In the genomic region with DNA sequence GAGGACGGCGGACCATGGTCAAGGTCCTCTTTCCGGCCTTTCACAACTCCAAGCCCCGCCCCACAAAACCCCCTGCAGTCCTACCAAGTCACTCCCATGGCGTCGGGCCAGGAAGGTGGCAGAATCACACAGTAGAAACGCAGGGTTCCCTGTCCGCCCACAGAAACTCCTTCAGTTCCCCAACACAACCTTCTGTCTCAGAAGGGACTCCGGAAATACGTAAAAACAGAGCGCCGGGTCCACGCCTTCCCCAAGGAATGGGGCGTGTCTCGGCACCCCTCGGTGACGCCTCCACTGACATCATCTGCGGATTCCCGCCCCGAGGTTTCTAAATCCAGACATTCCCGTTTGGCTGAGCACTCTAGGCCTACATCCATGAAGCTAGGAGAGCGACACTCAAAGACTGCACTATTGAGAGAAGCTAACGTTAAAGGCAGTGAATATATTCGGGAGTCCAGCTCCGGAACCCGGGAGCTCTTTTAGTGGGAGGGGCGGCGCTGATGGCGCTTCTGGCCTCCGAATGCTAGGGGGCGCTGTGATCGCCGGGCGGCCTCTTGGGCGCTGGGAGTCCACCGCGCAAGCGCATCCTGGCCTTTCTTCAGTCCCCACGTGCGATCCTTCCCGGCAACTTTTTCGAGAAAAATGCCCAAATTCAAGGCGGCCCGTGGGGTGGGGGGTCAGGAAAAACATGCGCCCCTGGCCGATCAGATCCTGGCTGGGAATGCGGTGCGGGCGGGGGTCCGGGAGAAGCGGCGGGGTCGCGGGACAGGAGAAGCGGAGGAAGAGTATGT, we compare ENCODE assay signal across 1 cellular context.
TF ChIP-seq lines count a peak whose summit lies in the region.

A gene with protein sequence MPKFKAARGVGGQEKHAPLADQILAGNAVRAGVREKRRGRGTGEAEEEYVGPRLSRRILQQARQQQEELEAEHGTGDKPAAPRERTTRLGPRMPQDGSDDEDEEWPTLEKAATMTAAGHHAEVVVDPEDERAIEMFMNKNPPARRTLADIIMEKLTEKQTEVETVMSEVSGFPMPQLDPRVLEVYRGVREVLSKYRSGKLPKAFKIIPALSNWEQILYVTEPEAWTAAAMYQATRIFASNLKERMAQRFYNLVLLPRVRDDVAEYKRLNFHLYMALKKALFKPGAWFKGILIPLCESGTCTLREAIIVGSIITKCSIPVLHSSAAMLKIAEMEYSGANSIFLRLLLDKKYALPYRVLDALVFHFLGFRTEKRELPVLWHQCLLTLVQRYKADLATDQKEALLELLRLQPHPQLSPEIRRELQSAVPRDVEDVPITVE (plus strand): TSS at position 579 of the 791 bp plus-strand sequence. CDS start 64 bp downstream, at position 643.
A gene with protein sequence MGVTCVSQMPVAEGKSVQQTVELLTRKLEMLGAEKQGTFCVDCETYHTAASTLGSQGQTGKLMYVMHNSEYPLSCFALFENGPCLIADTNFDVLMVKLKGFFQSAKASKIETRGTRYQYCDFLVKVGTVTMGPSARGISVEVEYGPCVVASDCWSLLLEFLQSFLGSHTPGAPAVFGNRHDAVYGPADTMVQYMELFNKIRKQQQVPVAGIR (minus strand): TSS at position 219 of the 791 bp plus-strand sequence. CDS start 121 bp downstream, at position 98.

TF ChIP-seq in GM12878, 131 proteins besides CTCF, POLR2A, EP300 and RAD21 (continued from another document and continues in another):
- TF ChIP-seq, protein P1, sequence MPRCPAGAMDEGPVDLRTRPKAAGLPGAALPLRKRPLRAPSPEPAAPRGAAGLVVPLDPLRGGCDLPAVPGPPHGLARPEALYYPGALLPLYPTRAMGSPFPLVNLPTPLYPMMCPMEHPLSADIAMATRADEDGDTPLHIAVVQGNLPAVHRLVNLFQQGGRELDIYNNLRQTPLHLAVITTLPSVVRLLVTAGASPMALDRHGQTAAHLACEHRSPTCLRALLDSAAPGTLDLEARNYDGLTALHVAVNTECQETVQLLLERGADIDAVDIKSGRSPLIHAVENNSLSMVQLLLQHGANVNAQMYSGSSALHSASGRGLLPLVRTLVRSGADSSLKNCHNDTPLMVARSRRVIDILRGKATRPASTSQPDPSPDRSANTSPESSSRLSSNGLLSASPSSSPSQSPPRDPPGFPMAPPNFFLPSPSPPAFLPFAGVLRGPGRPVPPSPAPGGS (IDR thresholded peaks at IDR 0.05; ENCODE audit: borderline replicate concordance, insufficient read depth, low read depth, low read length, poor library complexity, severe bottlenecking), result peak; percentile 37
- no peak for TF ChIP-seq SUZ12 (IDR thresholded peaks at IDR 0.05; ENCODE audit: unreplicated experiment)
- peak; percentile 91 for TF ChIP-seq SMAD1 (IDR thresholded peaks at IDR 0.05; ENCODE audit: low read depth, partially characterized antibody)
- TF ChIP-seq ESRRA (IDR thresholded peaks at IDR 0.05; ENCODE audit: low read length), result peak; percentile 78; the same call in 1 of the 2 replicates
- no peak for TF ChIP-seq ZNF622 (IDR thresholded peaks at IDR 0.05)
- peak; percentile 98 for TF ChIP-seq ATF7 (IDR thresholded peaks at IDR 0.05; ENCODE audit: low read depth)
- TF ChIP-seq, protein P2, sequence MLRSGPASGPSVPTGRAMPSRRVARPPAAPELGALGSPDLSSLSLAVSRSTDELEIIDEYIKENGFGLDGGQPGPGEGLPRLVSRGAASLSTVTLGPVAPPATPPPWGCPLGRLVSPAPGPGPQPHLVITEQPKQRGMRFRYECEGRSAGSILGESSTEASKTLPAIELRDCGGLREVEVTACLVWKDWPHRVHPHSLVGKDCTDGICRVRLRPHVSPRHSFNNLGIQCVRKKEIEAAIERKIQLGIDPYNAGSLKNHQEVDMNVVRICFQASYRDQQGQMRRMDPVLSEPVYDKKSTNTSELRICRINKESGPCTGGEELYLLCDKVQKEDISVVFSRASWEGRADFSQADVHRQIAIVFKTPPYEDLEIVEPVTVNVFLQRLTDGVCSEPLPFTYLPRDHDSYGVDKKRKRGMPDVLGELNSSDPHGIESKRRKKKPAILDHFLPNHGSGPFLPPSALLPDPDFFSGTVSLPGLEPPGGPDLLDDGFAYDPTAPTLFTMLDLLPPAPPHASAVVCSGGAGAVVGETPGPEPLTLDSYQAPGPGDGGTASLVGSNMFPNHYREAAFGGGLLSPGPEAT (IDR thresholded peaks at IDR 0.05; ENCODE audit: low read depth), result peak; percentile 91
- peak; percentile 74 for TF ChIP-seq CBFB (IDR thresholded peaks at IDR 0.05; ENCODE audit: low read depth)
- TF ChIP-seq, protein P3, sequence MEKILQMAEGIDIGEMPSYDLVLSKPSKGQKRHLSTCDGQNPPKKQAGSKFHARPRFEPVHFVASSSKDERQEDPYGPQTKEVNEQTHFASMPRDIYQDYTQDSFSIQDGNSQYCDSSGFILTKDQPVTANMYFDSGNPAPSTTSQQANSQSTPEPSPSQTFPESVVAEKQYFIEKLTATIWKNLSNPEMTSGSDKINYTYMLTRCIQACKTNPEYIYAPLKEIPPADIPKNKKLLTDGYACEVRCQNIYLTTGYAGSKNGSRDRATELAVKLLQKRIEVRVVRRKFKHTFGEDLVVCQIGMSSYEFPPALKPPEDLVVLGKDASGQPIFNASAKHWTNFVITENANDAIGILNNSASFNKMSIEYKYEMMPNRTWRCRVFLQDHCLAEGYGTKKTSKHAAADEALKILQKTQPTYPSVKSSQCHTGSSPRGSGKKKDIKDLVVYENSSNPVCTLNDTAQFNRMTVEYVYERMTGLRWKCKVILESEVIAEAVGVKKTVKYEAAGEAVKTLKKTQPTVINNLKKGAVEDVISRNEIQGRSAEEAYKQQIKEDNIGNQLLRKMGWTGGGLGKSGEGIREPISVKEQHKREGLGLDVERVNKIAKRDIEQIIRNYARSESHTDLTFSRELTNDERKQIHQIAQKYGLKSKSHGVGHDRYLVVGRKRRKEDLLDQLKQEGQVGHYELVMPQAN (conservative IDR thresholded peaks at IDR 0.05), result peak; percentile 96
- TF ChIP-seq SREBF2 (IDR thresholded peaks at IDR 0.05; ENCODE audit: low read length), result no peak
- no peak for TF ChIP-seq KDM1A (IDR thresholded peaks at IDR 0.05; ENCODE audit: borderline replicate concordance)
- peak; percentile 25; the same call in 1 of the 2 replicates for TF ChIP-seq SMARCA5 (IDR thresholded peaks at IDR 0.05)
- TF ChIP-seq CEBPB (IDR thresholded peaks at IDR 0.05; ENCODE audit: borderline replicate concordance in 1 of 2, low read depth in 2 of 2, low read length in 2 of 2), result no peak
- no peak for TF ChIP-seq RCOR1 (conservative IDR thresholded peaks at IDR 0.05; ENCODE audit: low read depth, low read length)
- TF ChIP-seq RUNX3 (IDR thresholded peaks at IDR 0.05; ENCODE audit: low read length), result peak; percentile 84
- TF ChIP-seq, protein P4, sequence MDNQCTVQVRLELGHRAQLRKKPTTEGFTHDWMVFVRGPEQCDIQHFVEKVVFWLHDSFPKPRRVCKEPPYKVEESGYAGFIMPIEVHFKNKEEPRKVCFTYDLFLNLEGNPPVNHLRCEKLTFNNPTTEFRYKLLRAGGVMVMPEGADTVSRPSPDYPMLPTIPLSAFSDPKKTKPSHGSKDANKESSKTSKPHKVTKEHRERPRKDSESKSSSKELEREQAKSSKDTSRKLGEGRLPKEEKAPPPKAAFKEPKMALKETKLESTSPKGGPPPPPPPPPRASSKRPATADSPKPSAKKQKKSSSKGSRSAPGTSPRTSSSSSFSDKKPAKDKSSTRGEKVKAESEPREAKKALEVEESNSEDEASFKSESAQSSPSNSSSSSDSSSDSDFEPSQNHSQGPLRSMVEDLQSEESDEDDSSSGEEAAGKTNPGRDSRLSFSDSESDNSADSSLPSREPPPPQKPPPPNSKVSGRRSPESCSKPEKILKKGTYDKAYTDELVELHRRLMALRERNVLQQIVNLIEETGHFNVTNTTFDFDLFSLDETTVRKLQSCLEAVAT (IDR thresholded peaks at IDR 0.05), result peak; percentile 56
- TF ChIP-seq, protein P5, sequence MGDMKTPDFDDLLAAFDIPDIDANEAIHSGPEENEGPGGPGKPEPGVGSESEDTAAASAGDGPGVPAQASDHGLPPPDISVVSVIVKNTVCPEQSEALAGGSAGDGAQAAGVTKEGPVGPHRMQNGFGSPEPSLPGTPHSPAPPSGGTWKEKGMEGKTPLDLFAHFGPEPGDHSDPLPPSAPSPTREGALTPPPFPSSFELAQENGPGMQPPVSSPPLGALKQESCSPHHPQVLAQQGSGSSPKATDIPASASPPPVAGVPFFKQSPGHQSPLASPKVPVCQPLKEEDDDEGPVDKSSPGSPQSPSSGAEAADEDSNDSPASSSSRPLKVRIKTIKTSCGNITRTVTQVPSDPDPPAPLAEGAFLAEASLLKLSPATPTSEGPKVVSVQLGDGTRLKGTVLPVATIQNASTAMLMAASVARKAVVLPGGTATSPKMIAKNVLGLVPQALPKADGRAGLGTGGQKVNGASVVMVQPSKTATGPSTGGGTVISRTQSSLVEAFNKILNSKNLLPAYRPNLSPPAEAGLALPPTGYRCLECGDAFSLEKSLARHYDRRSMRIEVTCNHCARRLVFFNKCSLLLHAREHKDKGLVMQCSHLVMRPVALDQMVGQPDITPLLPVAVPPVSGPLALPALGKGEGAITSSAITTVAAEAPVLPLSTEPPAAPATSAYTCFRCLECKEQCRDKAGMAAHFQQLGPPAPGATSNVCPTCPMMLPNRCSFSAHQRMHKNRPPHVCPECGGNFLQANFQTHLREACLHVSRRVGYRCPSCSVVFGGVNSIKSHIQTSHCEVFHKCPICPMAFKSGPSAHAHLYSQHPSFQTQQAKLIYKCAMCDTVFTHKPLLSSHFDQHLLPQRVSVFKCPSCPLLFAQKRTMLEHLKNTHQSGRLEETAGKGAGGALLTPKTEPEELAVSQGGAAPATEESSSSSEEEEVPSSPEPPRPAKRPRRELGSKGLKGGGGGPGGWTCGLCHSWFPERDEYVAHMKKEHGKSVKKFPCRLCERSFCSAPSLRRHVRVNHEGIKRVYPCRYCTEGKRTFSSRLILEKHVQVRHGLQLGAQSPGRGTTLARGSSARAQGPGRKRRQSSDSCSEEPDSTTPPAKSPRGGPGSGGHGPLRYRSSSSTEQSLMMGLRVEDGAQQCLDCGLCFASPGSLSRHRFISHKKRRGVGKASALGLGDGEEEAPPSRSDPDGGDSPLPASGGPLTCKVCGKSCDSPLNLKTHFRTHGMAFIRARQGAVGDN (IDR thresholded peaks at IDR 0.05), result no peak
- TF ChIP-seq, protein P6, sequence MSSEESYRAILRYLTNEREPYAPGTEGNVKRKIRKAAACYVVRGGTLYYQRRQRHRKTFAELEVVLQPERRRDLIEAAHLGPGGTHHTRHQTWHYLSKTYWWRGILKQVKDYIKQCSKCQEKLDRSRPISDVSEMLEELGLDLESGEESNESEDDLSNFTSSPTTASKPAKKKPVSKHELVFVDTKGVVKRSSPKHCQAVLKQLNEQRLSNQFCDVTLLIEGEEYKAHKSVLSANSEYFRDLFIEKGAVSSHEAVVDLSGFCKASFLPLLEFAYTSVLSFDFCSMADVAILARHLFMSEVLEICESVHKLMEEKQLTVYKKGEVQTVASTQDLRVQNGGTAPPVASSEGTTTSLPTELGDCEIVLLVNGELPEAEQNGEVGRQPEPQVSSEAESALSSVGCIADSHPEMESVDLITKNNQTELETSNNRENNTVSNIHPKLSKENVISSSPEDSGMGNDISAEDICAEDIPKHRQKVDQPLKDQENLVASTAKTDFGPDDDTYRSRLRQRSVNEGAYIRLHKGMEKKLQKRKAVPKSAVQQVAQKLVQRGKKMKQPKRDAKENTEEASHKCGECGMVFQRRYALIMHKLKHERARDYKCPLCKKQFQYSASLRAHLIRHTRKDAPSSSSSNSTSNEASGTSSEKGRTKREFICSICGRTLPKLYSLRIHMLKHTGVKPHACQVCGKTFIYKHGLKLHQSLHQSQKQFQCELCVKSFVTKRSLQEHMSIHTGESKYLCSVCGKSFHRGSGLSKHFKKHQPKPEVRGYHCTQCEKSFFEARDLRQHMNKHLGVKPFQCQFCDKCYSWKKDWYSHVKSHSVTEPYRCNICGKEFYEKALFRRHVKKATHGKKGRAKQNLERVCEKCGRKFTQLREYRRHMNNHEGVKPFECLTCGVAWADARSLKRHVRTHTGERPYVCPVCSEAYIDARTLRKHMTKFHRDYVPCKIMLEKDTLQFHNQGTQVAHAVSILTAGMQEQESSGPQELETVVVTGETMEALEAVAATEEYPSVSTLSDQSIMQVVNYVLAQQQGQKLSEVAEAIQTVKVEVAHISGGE (CRISPR knock-in tag; IDR thresholded peaks at IDR 0.05), result no peak
- peak; percentile 76 for TF ChIP-seq NRF1 (conservative IDR thresholded peaks at IDR 0.05; ENCODE audit: low read depth, low read length)
- TF ChIP-seq KAT2A (conservative IDR thresholded peaks at IDR 0.05; ENCODE audit: control insufficient read depth, low read depth, low read length), result no peak
- peak; percentile 68; the same call in 1 of the 2 replicates for TF ChIP-seq NFIC (IDR thresholded peaks at IDR 0.05; ENCODE audit: low read depth, low read length)
- TF ChIP-seq, protein P7, sequence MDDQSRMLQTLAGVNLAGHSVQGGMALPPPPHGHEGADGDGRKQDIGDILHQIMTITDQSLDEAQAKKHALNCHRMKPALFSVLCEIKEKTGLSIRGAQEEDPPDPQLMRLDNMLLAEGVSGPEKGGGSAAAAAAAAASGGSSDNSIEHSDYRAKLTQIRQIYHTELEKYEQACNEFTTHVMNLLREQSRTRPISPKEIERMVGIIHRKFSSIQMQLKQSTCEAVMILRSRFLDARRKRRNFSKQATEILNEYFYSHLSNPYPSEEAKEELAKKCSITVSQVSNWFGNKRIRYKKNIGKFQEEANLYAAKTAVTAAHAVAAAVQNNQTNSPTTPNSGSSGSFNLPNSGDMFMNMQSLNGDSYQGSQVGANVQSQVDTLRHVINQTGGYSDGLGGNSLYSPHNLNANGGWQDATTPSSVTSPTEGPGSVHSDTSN (IDR thresholded peaks at IDR 0.05; ENCODE audit: insufficient replicate concordance, low read depth, low read length), result no peak
- TF ChIP-seq FOXK2 (IDR thresholded peaks at IDR 0.05), result no peak
- TF ChIP-seq RAD51 (IDR thresholded peaks at IDR 0.05), result no peak
- TF ChIP-seq, protein P8, sequence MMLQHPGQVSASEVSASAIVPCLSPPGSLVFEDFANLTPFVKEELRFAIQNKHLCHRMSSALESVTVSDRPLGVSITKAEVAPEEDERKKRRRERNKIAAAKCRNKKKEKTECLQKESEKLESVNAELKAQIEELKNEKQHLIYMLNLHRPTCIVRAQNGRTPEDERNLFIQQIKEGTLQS (IDR thresholded peaks at IDR 0.05; ENCODE audit: borderline replicate concordance, extremely low read depth, low read depth, low read length), result peak; percentile 82; the same call in 1 of the 2 replicates
- peak; percentile 31; the same call in 1 of the 2 replicates for TF ChIP-seq TCF12 (IDR thresholded peaks at IDR 0.05; ENCODE audit: low read depth, low read length)
- TF ChIP-seq FOXM1 (IDR thresholded peaks at IDR 0.05; ENCODE audit: low read depth, low read length), result peak; percentile 63; the same call in 1 of the 2 replicates
- TF ChIP-seq GATAD2B (conservative IDR thresholded peaks at IDR 0.05; ENCODE audit: low read depth), result no peak
- TF ChIP-seq NBN (IDR thresholded peaks at IDR 0.05), result peak; percentile 99
- peak; percentile 48 for TF ChIP-seq JUNB (IDR thresholded peaks at IDR 0.05)
- TF ChIP-seq TBL1XR1 (IDR thresholded peaks at IDR 0.05; ENCODE audit: low read depth, low read length), result peak; percentile 92
- peak; percentile 86; the same call in 1 of the 2 replicates for TF ChIP-seq ASH2L (IDR thresholded peaks at IDR 0.05; ENCODE audit: borderline replicate concordance, low read depth)
- peak; percentile 28; the same call in 1 of the 2 replicates for TF ChIP-seq NR2C1 (IDR thresholded peaks at IDR 0.05)
- TF ChIP-seq, protein P9, sequence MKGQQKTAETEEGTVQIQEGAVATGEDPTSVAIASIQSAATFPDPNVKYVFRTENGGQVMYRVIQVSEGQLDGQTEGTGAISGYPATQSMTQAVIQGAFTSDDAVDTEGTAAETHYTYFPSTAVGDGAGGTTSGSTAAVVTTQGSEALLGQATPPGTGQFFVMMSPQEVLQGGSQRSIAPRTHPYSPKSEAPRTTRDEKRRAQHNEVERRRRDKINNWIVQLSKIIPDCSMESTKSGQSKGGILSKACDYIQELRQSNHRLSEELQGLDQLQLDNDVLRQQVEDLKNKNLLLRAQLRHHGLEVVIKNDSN (IDR thresholded peaks at IDR 0.05; ENCODE audit: borderline replicate concordance, extremely low read length, insufficient read depth, low read depth, low read length), result peak; percentile 4
- TF ChIP-seq SPI1 (IDR thresholded peaks at IDR 0.05; ENCODE audit: borderline replicate concordance, insufficient read depth, low read depth, low read length), result peak; percentile 74; the same call in 1 of the 2 replicates
